In the genomic region with DNA sequence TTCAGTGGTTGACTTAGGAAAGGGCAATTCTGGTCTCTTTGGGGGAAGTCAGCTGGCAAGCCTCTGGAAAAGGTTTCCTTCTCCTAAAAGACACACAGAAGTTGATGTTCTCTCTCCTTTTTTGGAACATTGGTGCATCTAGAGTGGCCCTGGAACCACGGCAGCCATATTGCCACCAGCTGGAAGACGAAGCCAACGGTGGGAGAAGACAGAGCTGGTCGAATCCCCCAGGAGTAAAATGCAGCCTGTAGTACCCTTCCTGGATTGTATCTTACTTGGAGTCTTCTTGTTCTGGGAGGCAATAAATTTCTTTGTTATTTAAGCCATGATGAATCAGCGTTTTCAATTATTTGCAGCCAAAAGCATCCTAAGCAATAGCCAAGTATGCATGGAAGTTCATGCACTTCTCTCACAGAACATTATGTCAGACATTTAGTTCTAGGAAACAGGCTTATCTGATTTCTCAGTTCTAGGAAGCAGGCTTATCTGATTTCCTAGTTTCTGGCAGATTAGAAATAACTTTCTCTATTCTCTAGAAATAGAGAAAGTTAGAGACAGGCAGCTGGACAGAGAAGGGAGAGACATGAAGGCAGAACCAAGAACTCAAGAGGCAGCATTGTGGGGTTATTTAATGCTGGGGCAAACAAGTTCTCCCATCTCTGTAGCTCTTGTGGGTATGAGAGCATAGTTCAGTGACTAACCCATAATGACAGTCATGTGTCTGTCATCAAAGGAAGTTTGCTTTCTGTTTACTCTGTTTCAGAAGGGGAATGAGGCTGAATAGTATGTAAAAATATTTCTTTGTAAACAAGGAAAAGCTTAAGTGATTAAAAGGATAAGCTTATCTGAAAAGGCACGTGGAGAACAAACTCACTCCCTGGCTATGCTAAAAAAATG, we compare ENCODE assay signal across 8 cellular contexts. TPM values are rescaled to one million over a fixed set of nuclear protein-coding genes. Genes with fewer than 3 reads are reported as not detected.
DNase-seq lines count a peak whose midpoint lies in the region; ATAC-seq, FAIRE-seq and TF ChIP-seq lines count a peak whose summit lies in the region.

No MANE protein-coding gene starts in this region.

- H3K4me1 ChIP-seq in A549, result peaks cover 43% of the 10 kb centered on the region

- TF ChIP-seq EP300 in A549 (IDR thresholded peaks at IDR 0.05), result peak in 1 of 2 experiments; percentile 40; a peak in 2 of 5 replicates

- WGBS in A549 (ENCODE audit: missing lambda C conversion rate), result 45% methylated on average over 6 of the region's 6 CpGs

- POLR2A ChIA-PET in A549 (lab: Yijun Ruan, JAX) (interaction anchor here (1.1 to 3.8 kb wide), 3 partner anchors 29 to 55 kb away, joined by 3 to 61 read pairs (median 5); partner anchors contain the start of gene NABP1), RWPE1 (lab: Yijun Ruan, JAX; ENCODE audit: low non-redundant PET) (interaction anchor here (2.6 kb wide), 1 partner anchor 40 kb away, joined by 7 read pairs; the partner anchor contains the start of gene NABP1)

- peak overlapping the region; percentile 81 for H3K4me2 ChIP-seq in A549

- CTCF ChIA-PET in A549 (lab: Yijun Ruan, JAX) (interaction anchor here (0.7 to 1.8 kb wide), 5 partner anchors 20 to 347 kb away, joined by 3 to 6 read pairs (median 4); no protein-coding TSS in a partner anchor), RWPE1 (lab: Yijun Ruan, JAX) (interaction anchor here (0.6 kb wide), 2 partner anchors 83 to 1297 kb away, joined by 3 read pairs; no protein-coding TSS in a partner anchor)

- TF ChIP-seq CTCF in A549 (IDR thresholded peaks at IDR 0.05), result no peak
- TF ChIP-seq CTCF in RWPE1 (conservative IDR thresholded peaks at IDR 0.05; ENCODE audit: low read depth), result no peak

- peak; percentile 13 for FAIRE-seq in A549 (lab: Jason Lieb, UNC)

- peak; percentile 80 to 81 for ATAC-seq in A549
- peak; percentile 53 for ATAC-seq in GM18520 (IDR thresholded peaks at IDR 0.05; ENCODE audit: unreplicated experiment)
- ATAC-seq in HG02981 (IDR thresholded peaks at IDR 0.05; ENCODE audit: unreplicated experiment), result peak; percentile 68

- H3K9me3 ChIP-seq in A549, result no peaks in the 10 kb centered on the region

- DNase-seq in A549 (ENCODE audit: low read depth in 1 of 2, low spot score in 1 of 2) (peak; percentile 21 to 51), RWPE1 (ENCODE audit: low spot score) (peak; percentile 57), fibroblast of gingiva (ENCODE audit: low read depth) (peak; percentile 65), inferior parietal cortex (ENCODE audit: extremely low spot score) (no peak), cortex of kidney (lab: John Stamatoyannopoulos, UW) (no peak), hypothalamus (lab: John Stamatoyannopoulos, UW) (no peak)

- no peak for TF ChIP-seq RAD21 in A549 (conservative IDR thresholded peaks at IDR 0.05 in 1 of 2, IDR thresholded peaks at IDR 0.05 in 1 of 2)

- H3K27ac ChIP-seq in A549 (peak overlapping the region; percentile 74 to 79), RWPE1 (no peak overlapping the region)

- H3K4me3 ChIP-seq in A549, result no peak overlapping the region

- no peak for TF ChIP-seq POLR2A in A549 (IDR thresholded peaks at IDR 0.05; ENCODE audit: low read length)

TF ChIP-seq in A549, 52 proteins besides CTCF, POLR2A, EP300 and RAD21 (continues in another document):
- TF ChIP-seq HDAC2 (IDR thresholded peaks at IDR 0.05), result no peak
- TF ChIP-seq EHMT2 (IDR thresholded peaks at IDR 0.05; ENCODE audit: low read depth), result 0 out of 2 replicates have a peak, but pooled peaks have one; percentile 46
- peak; percentile 55; the same call in 1 of the 3 replicates for TF ChIP-seq BCL3 (IDR thresholded peaks at IDR 0.05)
- no peak for TF ChIP-seq TP53 (CRISPR knock-in tag; IDR thresholded peaks at IDR 0.05)
- TF ChIP-seq MAFK (IDR thresholded peaks at IDR 0.05; ENCODE audit: partially characterized antibody), result peak; percentile 82
- TF ChIP-seq, protein P1, sequence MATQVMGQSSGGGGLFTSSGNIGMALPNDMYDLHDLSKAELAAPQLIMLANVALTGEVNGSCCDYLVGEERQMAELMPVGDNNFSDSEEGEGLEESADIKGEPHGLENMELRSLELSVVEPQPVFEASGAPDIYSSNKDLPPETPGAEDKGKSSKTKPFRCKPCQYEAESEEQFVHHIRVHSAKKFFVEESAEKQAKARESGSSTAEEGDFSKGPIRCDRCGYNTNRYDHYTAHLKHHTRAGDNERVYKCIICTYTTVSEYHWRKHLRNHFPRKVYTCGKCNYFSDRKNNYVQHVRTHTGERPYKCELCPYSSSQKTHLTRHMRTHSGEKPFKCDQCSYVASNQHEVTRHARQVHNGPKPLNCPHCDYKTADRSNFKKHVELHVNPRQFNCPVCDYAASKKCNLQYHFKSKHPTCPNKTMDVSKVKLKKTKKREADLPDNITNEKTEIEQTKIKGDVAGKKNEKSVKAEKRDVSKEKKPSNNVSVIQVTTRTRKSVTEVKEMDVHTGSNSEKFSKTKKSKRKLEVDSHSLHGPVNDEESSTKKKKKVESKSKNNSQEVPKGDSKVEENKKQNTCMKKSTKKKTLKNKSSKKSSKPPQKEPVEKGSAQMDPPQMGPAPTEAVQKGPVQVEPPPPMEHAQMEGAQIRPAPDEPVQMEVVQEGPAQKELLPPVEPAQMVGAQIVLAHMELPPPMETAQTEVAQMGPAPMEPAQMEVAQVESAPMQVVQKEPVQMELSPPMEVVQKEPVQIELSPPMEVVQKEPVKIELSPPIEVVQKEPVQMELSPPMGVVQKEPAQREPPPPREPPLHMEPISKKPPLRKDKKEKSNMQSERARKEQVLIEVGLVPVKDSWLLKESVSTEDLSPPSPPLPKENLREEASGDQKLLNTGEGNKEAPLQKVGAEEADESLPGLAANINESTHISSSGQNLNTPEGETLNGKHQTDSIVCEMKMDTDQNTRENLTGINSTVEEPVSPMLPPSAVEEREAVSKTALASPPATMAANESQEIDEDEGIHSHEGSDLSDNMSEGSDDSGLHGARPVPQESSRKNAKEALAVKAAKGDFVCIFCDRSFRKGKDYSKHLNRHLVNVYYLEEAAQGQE (IDR thresholded peaks at IDR 0.05), result no peak
- no peak for TF ChIP-seq MAZ (IDR thresholded peaks at IDR 0.05; ENCODE audit: borderline replicate concordance, low read depth, low read length)
- TF ChIP-seq, protein P2, sequence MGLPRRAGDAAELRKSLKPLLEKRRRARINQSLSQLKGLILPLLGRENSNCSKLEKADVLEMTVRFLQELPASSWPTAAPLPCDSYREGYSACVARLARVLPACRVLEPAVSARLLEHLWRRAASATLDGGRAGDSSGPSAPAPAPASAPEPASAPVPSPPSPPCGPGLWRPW (IDR thresholded peaks at IDR 0.05), result no peak
- peak; percentile 84 for TF ChIP-seq JUNB (IDR thresholded peaks at IDR 0.05)
- no peak for TF ChIP-seq CBX2 (IDR thresholded peaks at IDR 0.05; ENCODE audit: borderline replicate concordance, low read depth)
- no peak for TF ChIP-seq BHLHE40 (IDR thresholded peaks at IDR 0.05; ENCODE audit: low read depth, low read length)
- TF ChIP-seq HOXB5 (CRISPR knock-in tag; IDR thresholded peaks at IDR 0.05), result no peak
- peak; percentile 68; the same call in 1 of the 2 replicates for TF ChIP-seq GATA3 (IDR thresholded peaks at IDR 0.05; ENCODE audit: borderline replicate concordance)
- TF ChIP-seq CHD2 (IDR thresholded peaks at IDR 0.05; ENCODE audit: low read length, partially characterized antibody), result no peak
- no peak for TF ChIP-seq EHF (CRISPR knock-in tag; IDR thresholded peaks at IDR 0.05)
- TF ChIP-seq HEYL (CRISPR knock-in tag; IDR thresholded peaks at IDR 0.05), result no peak
- TF ChIP-seq RCOR1 (IDR thresholded peaks at IDR 0.05; ENCODE audit: low read depth, low read length), result no peak
- TF ChIP-seq, protein P3, sequence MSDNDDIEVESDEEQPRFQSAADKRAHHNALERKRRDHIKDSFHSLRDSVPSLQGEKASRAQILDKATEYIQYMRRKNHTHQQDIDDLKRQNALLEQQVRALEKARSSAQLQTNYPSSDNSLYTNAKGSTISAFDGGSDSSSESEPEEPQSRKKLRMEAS (IDR thresholded peaks at IDR 0.05), result peak; percentile 62; the same call in 1 of the 2 replicates
- TF ChIP-seq, protein P4, sequence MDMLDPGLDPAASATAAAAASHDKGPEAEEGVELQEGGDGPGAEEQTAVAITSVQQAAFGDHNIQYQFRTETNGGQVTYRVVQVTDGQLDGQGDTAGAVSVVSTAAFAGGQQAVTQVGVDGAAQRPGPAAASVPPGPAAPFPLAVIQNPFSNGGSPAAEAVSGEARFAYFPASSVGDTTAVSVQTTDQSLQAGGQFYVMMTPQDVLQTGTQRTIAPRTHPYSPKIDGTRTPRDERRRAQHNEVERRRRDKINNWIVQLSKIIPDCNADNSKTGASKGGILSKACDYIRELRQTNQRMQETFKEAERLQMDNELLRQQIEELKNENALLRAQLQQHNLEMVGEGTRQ (IDR thresholded peaks at IDR 0.05), result no peak
- peak in 1 of 2 experiments; percentile 63; a peak in 1 of 5 replicates for TF ChIP-seq JUN (IDR thresholded peaks at IDR 0.05)
- TF ChIP-seq FOSL2 (IDR thresholded peaks at IDR 0.05), result peak; percentile 59; the same call in 1 of the 2 replicates
- peak; percentile 86 for TF ChIP-seq FOSL2 (CRISPR knock-in tag; IDR thresholded peaks at IDR 0.05)

RNA-seq across cellular contexts. Expression of gene NABP1, which starts 40.5 kb away (rescaled TPM):
- polyA plus RNA-seq in A549 (2011; rRNA removed), result 13.6 and 22.4 TPM in 2 replicates
- polyA plus RNA-seq in A549 (2012; cell fraction: cytosol; rRNA removed), result 1.7 and 1.8 TPM in 2 replicates
- polyA plus RNA-seq in A549 (2012; cell fraction: nucleus; rRNA removed), result 2.9 and 4.9 TPM in 2 replicates
- 21.9 to 22.2 TPM (median 21.9 TPM) in 3 replicates for polyA plus RNA-seq in A549 (2017; fragmentation: RNase III; extraction: RNeasy Plus Mini Kit Qiagen cat#74134 plus additional on column Dnase treatment)
- polyA minus RNA-seq in A549 (2011; rRNA and poly(A)+ RNA removed), result 19.0 and 21.4 TPM in 2 replicates

Comparison
In these comparisons a context has a peak if more than half of its experiments do, and no peak if none do; other contexts are left out.
1. DNase-seq: peak in A549 (2 of 2), RWPE1 (single experiment) and fibroblast of gingiva (single experiment); none in inferior parietal cortex (single experiment), cortex of kidney (single experiment) and hypothalamus (0 of 51).
2. Peak in every context shown above with its lines, with median percentiles within 50 percentile points of each other: ATAC-seq.